ENCODE assay signal across 20 cellular contexts in genomic region chr18:9048808-9049494, GRCh38. TPM values are rescaled to one million over a fixed set of nuclear protein-coding genes. Genes with fewer than 3 reads are reported as not detected.
DNase-seq lines count a peak whose midpoint lies in the region; ATAC-seq and TF ChIP-seq lines count a peak whose summit lies in the region.
"Had no signal": no experiment of that assay in that cellular context is flagged by ENCODE, and none has a peak within 500 bp of the region (broad histone marks: within the 10 kb centered on the region; RNA-seq: fewer than 3 reads in every experiment).

No MANE protein-coding gene starts in this region.

- H3K4me1 ChIP-seq in PC-3 (ENCODE audit: insufficient read depth, low read length): no peaks in the 10 kb centered on the region
- H3K4me1 ChIP-seq: tibial nerve had no signal

- peaks cover 10% of the 10 kb centered on the region for H3K4me1 Mint-ChIP-seq in activated naive CD4-positive, alpha-beta T cell treated with anti-CD3 and anti-CD28 coated beads, Interleukin-2, amount 10 ng/mL, durations not matched to agents 7 days and 5 days
- H3K4me1 Mint-ChIP-seq in stimulated activated memory B cell treated with anti-CD40 and anti-IgM and Interleukin-4, amounts not matched to agents 10 μg/mL and 1 μg/mL and 100 μg/mL, for 72 hours: peaks cover 6% of the 10 kb centered on the region
- no peaks in the 10 kb centered on the region for H3K4me1 Mint-ChIP-seq in mesothelial cell of epicardium
- H3K4me1 Mint-ChIP-seq: endodermal cell had no signal

- H3F3A ChIP-seq in PC-3 (ENCODE audit: low read length, unreplicated experiment): no peaks in the 10 kb centered on the region

- CTCF ChIA-PET in activated naive CD4-positive, alpha-beta T cell treated with anti-CD3 and anti-CD28 coated beads, Interleukin-2, amount 10 ng/mL, durations not matched to agents 7 days and 5 days (lab: Charles Lee): interaction anchor here (1.1 kb wide), 1 partner anchor 188 kb away, joined by 3 read pairs; no protein-coding TSS in a partner anchor
- CTCF ChIA-PET in PC-3 (lab: Charles Lee): no interaction called here

- BruUV-seq in PC-3 (replicated peaks; lab: Mats Ljungman, UMichigan): no TSS peak

- peaks cover 10% of the 10 kb centered on the region for H3K27me3 Mint-ChIP-seq in activated naive CD4-positive, alpha-beta T cell treated with anti-CD3 and anti-CD28 coated beads, Interleukin-2, amount 10 ng/mL, durations not matched to agents 7 days and 5 days
- no peaks in the 10 kb centered on the region for H3K27me3 Mint-ChIP-seq in stimulated activated memory B cell treated with anti-CD40 and anti-IgM and Interleukin-4, amounts not matched to agents 10 μg/mL and 1 μg/mL and 100 μg/mL, for 72 hours
- no peaks in the 10 kb centered on the region for H3K27me3 Mint-ChIP-seq in mesothelial cell of epicardium (ENCODE audit: low read depth)

- no peak for DNase-seq in activated naive CD4-positive, alpha-beta T cell treated with anti-CD3 and anti-CD28 coated beads, Interleukin-2, amount 50 U/mL, for 72 hours (ENCODE audit: low spot score in 2 of 2)
- no peak for DNase-seq in activated naive CD4-positive, alpha-beta T cell treated with anti-CD3 and anti-CD28 coated beads, Interleukin-2, amount 10 ng/mL, durations not matched to agents 7 days and 5 days
- DNase-seq in PC-3 (peak; percentile 25), fibroblast of mammary gland (ENCODE audit: low read depth) (peak; percentile 80), NCI-H2081 (lab: John Stamatoyannopoulos, UW) (no peak), mesothelial cell of epicardium (ENCODE audit: low spot score in 2 of 2, unreplicated experiment in 2 of 2) (no peak)
- DNase-seq: activated naive CD4-positive, alpha-beta T cell treated with Interleukin-2 at 50 U/mL for 16 hours; COR-L47; endodermal cell; GF-D8; glutamatergic neuron; midbrain; NCI-H2171 treated with DMSO at 0.1 percent for 48 hours; right cardiac atrium had no signal

- H3K4me2 ChIP-seq in PC-3 (ENCODE audit: low read length): no peak overlapping the region

- H3K27me3 ChIP-seq in PC-3 (ENCODE audit: low read length): no peaks in the 10 kb centered on the region
- H3K27me3 ChIP-seq: cardiac muscle cell, neutrophil, tibial nerve had no signal

- peaks cover 5 to 14% of the 10 kb centered on the region in 2 donors for H3K36me3 Mint-ChIP-seq in activated naive CD4-positive, alpha-beta T cell treated with anti-CD3 and anti-CD28 coated beads, Interleukin-2, amount 50 U/mL, for 72 hours
- H3K36me3 Mint-ChIP-seq in activated naive CD4-positive, alpha-beta T cell treated with anti-CD3 and anti-CD28 coated beads, Interleukin-2, amount 10 ng/mL, durations not matched to agents 7 days and 5 days: peaks cover 4% of the 10 kb centered on the region
- no peaks in the 10 kb centered on the region for H3K36me3 Mint-ChIP-seq in stimulated activated memory B cell treated with anti-CD40 and anti-IgM and Interleukin-4, amounts not matched to agents 10 μg/mL and 1 μg/mL and 100 μg/mL, for 72 hours
- peaks cover 8% of the 10 kb centered on the region for H3K36me3 Mint-ChIP-seq in mesothelial cell of epicardium

- H3K79me2 ChIP-seq in PC-3 (ENCODE audit: low read length): no peaks in the 10 kb centered on the region

- peaks cover 16 to 19% of the 10 kb centered on the region in 2 donors for H3K9me3 Mint-ChIP-seq in activated naive CD4-positive, alpha-beta T cell treated with anti-CD3 and anti-CD28 coated beads, Interleukin-2, amount 50 U/mL, for 72 hours
- H3K9me3 Mint-ChIP-seq in activated naive CD4-positive, alpha-beta T cell treated with anti-CD3 and anti-CD28 coated beads, Interleukin-2, amount 10 ng/mL, durations not matched to agents 7 days and 5 days: peaks cover 27% of the 10 kb centered on the region
- peaks cover 16% of the 10 kb centered on the region for H3K9me3 Mint-ChIP-seq in stimulated activated memory B cell treated with anti-CD40 and anti-IgM and Interleukin-4, amounts not matched to agents 10 μg/mL and 1 μg/mL and 100 μg/mL, for 72 hours
- peaks cover 30% of the 10 kb centered on the region for H3K9me3 Mint-ChIP-seq in mesothelial cell of epicardium

- TF ChIP-seq CTCF in PC-3 (conservative IDR thresholded peaks at IDR 0.05; ENCODE audit: low read depth, low read length) (no peak), fibroblast of mammary gland (conservative IDR thresholded peaks at IDR 0.05; ENCODE audit: control insufficient read depth, insufficient read depth, low read depth, low read length) (no peak), mesothelial cell of epicardium (IDR thresholded peaks at IDR 0.05; ENCODE audit: unreplicated experiment) (no peak)

- H3K9ac ChIP-seq in PC-3 (ENCODE audit: low read length): no peak overlapping the region

- H3K4me3 Mint-ChIP-seq in activated naive CD4-positive, alpha-beta T cell treated with anti-CD3 and anti-CD28 coated beads, Interleukin-2, amount 10 ng/mL, durations not matched to agents 7 days and 5 days: no peak overlapping the region
- H3K4me3 Mint-ChIP-seq in stimulated activated memory B cell treated with anti-CD40 and anti-IgM and Interleukin-4, amounts not matched to agents 10 μg/mL and 1 μg/mL and 100 μg/mL, for 72 hours: no peak overlapping the region
- no peak overlapping the region for H3K4me3 Mint-ChIP-seq in mesothelial cell of epicardium
- H3K4me3 Mint-ChIP-seq: endodermal cell had no signal

- H2AFZ ChIP-seq in PC-3 (ENCODE audit: low read length): no peak overlapping the region

- H3K9me3 ChIP-seq in PC-3 (ENCODE audit: low read length): no peaks in the 10 kb centered on the region
- H3K9me3 ChIP-seq: neutrophil had no signal

- H3K36me3 ChIP-seq in PC-3 (ENCODE audit: low read depth, low read length): no peaks in the 10 kb centered on the region
- H3K36me3 ChIP-seq: cardiac muscle cell, neutrophil, tibial nerve had no signal

- H3K27ac ChIP-seq in PC-3 (ENCODE audit: low read length): no peak overlapping the region
- H3K27ac ChIP-seq: cardiac muscle cell, neutrophil, SK-N-MC, tibial nerve had no signal

- H3K27ac Mint-ChIP-seq in activated naive CD4-positive, alpha-beta T cell treated with anti-CD3 and anti-CD28 coated beads, Interleukin-2, amount 50 U/mL, for 72 hours: no peak overlapping the region
- H3K27ac Mint-ChIP-seq in activated naive CD4-positive, alpha-beta T cell treated with anti-CD3 and anti-CD28 coated beads, Interleukin-2, amount 10 ng/mL, durations not matched to agents 7 days and 5 days: no peak overlapping the region
- no peak overlapping the region for H3K27ac Mint-ChIP-seq in stimulated activated memory B cell treated with anti-CD40 and anti-IgM and Interleukin-4, amounts not matched to agents 10 μg/mL and 1 μg/mL and 100 μg/mL, for 72 hours
- H3K27ac Mint-ChIP-seq in mesothelial cell of epicardium: no peak overlapping the region
- H3K27ac Mint-ChIP-seq: endodermal cell had no signal

- peak; percentile 47 to 73 for ATAC-seq in activated naive CD4-positive, alpha-beta T cell treated with anti-CD3 and anti-CD28 coated beads, Interleukin-2, amount 50 U/mL, for 72 hours
- ATAC-seq in PC-3 (peak; percentile 35; the same call in 1 of the 2 replicates), HG03280 (IDR thresholded peaks at IDR 0.05; ENCODE audit: unreplicated experiment) (no peak)
- peak; percentile 48 for ATAC-seq in stimulated activated memory B cell treated with anti-CD40 and anti-IgM and Interleukin-4, amounts not matched to agents 10 μg/mL and 1 μg/mL and 100 μg/mL, for 72 hours
- ATAC-seq: right cardiac atrium had no signal

- POLR2A ChIA-PET in PC-3 (lab: Charles Lee; ENCODE audit: unreplicated experiment): no interaction called here

- no peaks in the 10 kb centered on the region for H4K20me1 ChIP-seq in PC-3 (ENCODE audit: low read length)

- H3K4me3 ChIP-seq in PC-3 (ENCODE audit: low read length) (no peak overlapping the region), fibroblast of mammary gland (ENCODE audit: control insufficient read depth, low read depth, low read length) (no peak overlapping the region)
- H3K4me3 ChIP-seq: cardiac muscle cell, SK-N-MC, tibial nerve had no signal

- intact Hi-C loops in PC-3 (cut with micrococcal nuclease): no loop called here

- no peaks in the 10 kb centered on the region for H3K9me2 ChIP-seq in PC-3 (replicated peaks; ENCODE audit: low read length)

RNA-seq across cellular contexts. Expression of gene NDUFV2, which starts 53.5 kb away (rescaled TPM):
- 100 to 1,000 TPM; 311 to 402 TPM for total RNA-seq in activated naive CD4-positive, alpha-beta T cell treated with anti-CD3 and anti-CD28 coated beads, Interleukin-2, amount 50 U/mL, for 72 hours
- total RNA-seq in PC-3 (2014; rRNA removed) (188 and 272 TPM in 2 replicates), mesothelial cell of epicardium (99.9 to 114 TPM (median 106 TPM) in 3 replicates)

Comparison
In these comparisons a context has a peak if more than half of its experiments do, and no peak if none do; other contexts are left out.
1. DNase-seq: peak in PC-3 (single experiment) and fibroblast of mammary gland (single experiment); none in activated naive CD4-positive, alpha-beta T cell treated with anti-CD3 and anti-CD28 coated beads, Interleukin-2, amount 50 U/mL, for 72 hours (0 of 2), activated naive CD4-positive, alpha-beta T cell treated with anti-CD3 and anti-CD28 coated beads, Interleukin-2, amount 10 ng/mL, durations not matched to agents 7 days and 5 days (single experiment), NCI-H2081 (0 of 2) and mesothelial cell of epicardium (0 of 2).